In the genomic region with DNA sequence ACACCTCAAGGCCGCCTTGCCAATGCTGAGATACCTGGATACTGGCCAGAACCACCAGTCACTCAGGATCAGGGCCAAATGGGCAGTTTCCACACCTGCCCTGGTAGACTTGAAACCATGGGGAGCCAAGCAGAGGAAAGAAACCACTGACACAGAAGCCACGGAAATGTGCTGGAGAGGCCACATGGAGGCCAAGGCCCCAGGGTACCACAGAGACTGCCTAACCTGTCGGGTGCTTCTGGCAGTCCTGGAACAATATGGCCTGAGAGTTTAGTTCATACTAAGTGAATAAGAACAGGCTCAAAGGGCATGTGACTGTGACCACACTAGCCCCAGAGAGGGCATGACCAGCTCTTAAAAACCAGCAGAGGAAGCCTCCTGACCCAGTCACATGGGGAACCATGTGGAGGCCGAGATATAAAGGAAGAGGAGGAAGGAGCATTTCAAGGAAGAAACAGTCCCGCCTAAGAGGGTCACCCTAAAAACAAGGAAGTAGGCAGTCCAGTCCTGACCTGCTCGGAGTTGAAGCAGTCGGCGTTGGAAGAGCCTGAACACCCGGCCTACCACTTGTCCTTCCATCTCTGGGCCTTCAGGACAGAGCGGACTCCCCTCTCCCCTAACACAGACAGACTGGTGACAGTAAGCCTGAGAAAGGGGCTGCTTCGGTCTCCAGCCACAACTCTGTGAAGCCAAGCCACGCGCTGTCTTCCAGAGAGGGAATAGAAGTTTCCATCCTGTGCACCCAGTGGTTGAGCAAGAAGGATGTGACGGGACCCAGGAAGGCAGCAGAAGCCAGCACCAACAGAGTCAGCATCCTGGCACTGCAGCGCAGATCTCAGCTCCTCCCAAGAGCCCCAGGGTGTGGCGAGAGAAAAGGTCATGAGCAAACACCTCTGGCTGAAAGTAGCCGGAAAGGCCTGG, we compare ENCODE assay signal across 8 cellular contexts. TPM values are rescaled to one million over a fixed set of nuclear protein-coding genes. Genes with fewer than 3 reads are reported as not detected.
DNase-seq lines count a peak whose midpoint lies in the region; ATAC-seq lines count a peak whose summit lies in the region.

A gene with protein sequence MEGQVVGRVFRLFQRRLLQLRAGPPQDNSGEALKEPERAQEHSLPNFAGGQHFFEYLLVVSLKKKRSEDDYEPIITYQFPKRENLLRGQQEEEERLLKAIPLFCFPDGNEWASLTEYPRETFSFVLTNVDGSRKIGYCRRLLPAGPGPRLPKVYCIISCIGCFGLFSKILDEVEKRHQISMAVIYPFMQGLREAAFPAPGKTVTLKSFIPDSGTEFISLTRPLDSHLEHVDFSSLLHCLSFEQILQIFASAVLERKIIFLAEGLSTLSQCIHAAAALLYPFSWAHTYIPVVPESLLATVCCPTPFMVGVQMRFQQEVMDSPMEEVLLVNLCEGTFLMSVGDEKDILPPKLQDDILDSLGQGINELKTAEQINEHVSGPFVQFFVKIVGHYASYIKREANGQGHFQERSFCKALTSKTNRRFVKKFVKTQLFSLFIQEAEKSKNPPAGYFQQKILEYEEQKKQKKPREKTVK (minus strand): TSS at position 766 of the 921 bp plus-strand sequence. CDS start 187 bp downstream, at position 579.

- H3K9ac ChIP-seq in mesendoderm (ENCODE audit: low read length): no peak within 1 kb of the TSS

- DNase-seq in activated gamma-delta T cell treated with Interleukin-2 at 50 U/mL for 16 hours: peak; percentile 48
- DNase-seq in activated gamma-delta T cell (lab: John Stamatoyannopoulos, UW): no peak
- DNase-seq in activated naive CD8-positive, alpha-beta T cell treated with anti-CD3 and anti-CD28 coated beads for 36 hours: peak; percentile 75
- no peak for DNase-seq in mesendoderm
- DNase-seq in stimulated activated naive CD4-positive, alpha-beta T cell (lab: John Stamatoyannopoulos, UW): peak; percentile 18 to 53 (median 37)

- no peak within 1 kb of the TSS for H3K23ac ChIP-seq in mesendoderm (ENCODE audit: low read length)

- peak within 1 kb of the TSS; percentile 100 for H3K27ac Mint-ChIP-seq in activated naive CD8-positive, alpha-beta T cell treated with anti-CD3 and anti-CD28 coated beads for 36 hours

- no peaks in the 10 kb centered on the region for H3K27me3 ChIP-seq in mesendoderm (ENCODE audit: insufficient read depth, low read length, poor library complexity)

- no peak within 1 kb of the TSS for H3K4ac ChIP-seq in mesendoderm (ENCODE audit: low read depth, low read length)

- no CpG with 5 or more reads among the region's 17 CpGs for WGBS in mesendoderm (ENCODE audit: extremely low coverage, insufficient coverage, low lambda C conversion rate)

- H3K27me3 Mint-ChIP-seq in activated naive CD8-positive, alpha-beta T cell treated with anti-CD3 and anti-CD28 coated beads for 36 hours: no peaks in the 10 kb centered on the region

- H3K9me3 Mint-ChIP-seq in activated naive CD8-positive, alpha-beta T cell treated with anti-CD3 and anti-CD28 coated beads for 36 hours: no peaks in the 10 kb centered on the region

- no peak for ATAC-seq in GM21825 (IDR thresholded peaks at IDR 0.05; ENCODE audit: unreplicated experiment)
- ATAC-seq in GM18867 (IDR thresholded peaks at IDR 0.05; ENCODE audit: unreplicated experiment): no peak
- ATAC-seq in HG02885 (IDR thresholded peaks at IDR 0.05; ENCODE audit: poor library complexity, unreplicated experiment): no peak

- no peaks in the 10 kb centered on the region for H3K36me3 ChIP-seq in mesendoderm (ENCODE audit: control insufficient read depth, insufficient read depth, low read length)

- H3K27ac ChIP-seq in mesendoderm (ENCODE audit: low read depth, low read length): no peak within 1 kb of the TSS

- no peak within 1 kb of the TSS for H3K18ac ChIP-seq in mesendoderm (ENCODE audit: low read length)

- no peaks in the 10 kb centered on the region for H3K4me1 ChIP-seq in mesendoderm (ENCODE audit: control insufficient read depth, low read depth, low read length)

- H3K4me3 Mint-ChIP-seq in activated naive CD8-positive, alpha-beta T cell treated with anti-CD3 and anti-CD28 coated beads for 36 hours: peak within 1 kb of the TSS; percentile 100

- H3K4me1 Mint-ChIP-seq in activated naive CD8-positive, alpha-beta T cell treated with anti-CD3 and anti-CD28 coated beads for 36 hours: peaks cover 49% of the 10 kb centered on the region

- H3K56ac ChIP-seq in mesendoderm (ENCODE audit: low read length): no peak within 1 kb of the TSS

- H2BK5ac ChIP-seq in mesendoderm (ENCODE audit: low read length): no peak within 1 kb of the TSS

- H4K5ac ChIP-seq in mesendoderm (ENCODE audit: low read length): no peak within 1 kb of the TSS

- no peaks in the 10 kb centered on the region for H3K79me2 ChIP-seq in mesendoderm (ENCODE audit: control insufficient read depth, insufficient read depth, low read length)

- H4K8ac ChIP-seq in mesendoderm (ENCODE audit: low read depth, low read length): no peak within 1 kb of the TSS

- no peak within 1 kb of the TSS for H3K4me2 ChIP-seq in mesendoderm (ENCODE audit: low read length)

- peak within 1 kb of the TSS; percentile 69 for H2AK5ac ChIP-seq in mesendoderm (ENCODE audit: low read length)

- peaks cover 55% of the 10 kb centered on the region for H3K36me3 Mint-ChIP-seq in activated naive CD8-positive, alpha-beta T cell treated with anti-CD3 and anti-CD28 coated beads for 36 hours

- no peak within 1 kb of the TSS for H3K4me3 ChIP-seq in mesendoderm (ENCODE audit: low read length)

- H2BK15ac ChIP-seq in mesendoderm (replicated peaks; ENCODE audit: low read depth): no peak within 1 kb of the TSS

- H3K79me1 ChIP-seq in mesendoderm (ENCODE audit: low read length): no peaks in the 10 kb centered on the region

- H2BK120ac ChIP-seq in mesendoderm (ENCODE audit: low read depth, low read length): no peak within 1 kb of the TSS

RNA-seq across cellular contexts. Expression of the gene that starts here (rescaled TPM):
- total RNA-seq in activated naive CD8-positive, alpha-beta T cell treated with anti-CD3 and anti-CD28 coated beads for 36 hours: 100 to 1,000 TPM; 201 to 203 TPM
- polyA plus RNA-seq in mesendoderm (2013, experiment 1 of 2): 0.53 TPM
- polyA plus RNA-seq in mesendoderm (2013, experiment 2 of 2): 0.46 TPM

Comparison
In these comparisons a context has a peak if more than half of its experiments do, and no peak if none do; other contexts are left out.
1. DNase-seq: peak in activated gamma-delta T cell treated with Interleukin-2 at 50 U/mL for 16 hours (single experiment), activated naive CD8-positive, alpha-beta T cell treated with anti-CD3 and anti-CD28 coated beads for 36 hours (single experiment) and stimulated activated naive CD4-positive, alpha-beta T cell (6 of 6); none in activated gamma-delta T cell (single experiment) and mesendoderm (single experiment).